Comparison of ENCODE assay signal across 22 cellular contexts in the genomic region with DNA sequence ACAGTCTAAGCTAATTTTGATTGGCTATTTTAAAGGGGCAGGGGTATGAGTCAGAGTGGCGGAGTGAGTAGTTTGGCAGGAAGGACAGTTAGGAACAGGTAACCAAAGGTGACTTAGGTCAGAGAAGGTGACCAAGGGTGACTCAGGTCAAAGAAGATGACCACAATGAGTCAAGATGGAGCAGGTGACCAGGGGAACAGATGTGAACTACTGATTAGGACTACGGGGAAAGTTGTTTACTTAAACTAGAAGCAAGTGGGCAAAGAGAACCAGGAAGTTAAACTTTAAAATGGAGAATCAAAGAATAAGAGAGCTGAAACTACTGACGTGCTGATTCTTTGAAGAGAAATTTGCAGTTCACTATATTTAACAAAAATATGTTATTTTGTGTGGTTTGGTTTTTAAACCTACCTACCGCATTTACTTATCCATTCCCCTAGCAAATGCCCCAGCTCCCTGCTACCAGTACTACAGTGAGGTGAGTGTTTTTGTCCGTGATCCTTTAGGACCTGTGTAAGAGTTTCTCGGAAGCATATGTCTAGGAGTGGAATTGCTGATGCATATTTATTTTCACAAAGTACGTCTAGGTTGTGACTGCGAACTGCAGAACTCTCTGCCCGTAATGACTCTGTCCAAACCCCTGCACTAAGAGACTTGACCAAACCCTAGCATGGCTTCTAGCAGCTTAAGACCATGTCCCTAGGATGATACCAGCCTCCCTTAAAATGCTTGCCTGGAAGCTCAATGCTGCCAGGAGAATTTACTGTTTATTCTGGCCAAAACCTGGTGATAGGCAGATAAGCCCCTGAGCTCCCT. TPM values are rescaled to one million over a fixed set of nuclear protein-coding genes. Genes with fewer than 3 reads are reported as not detected.
A peak's percentile ranks its signal among the peaks of the same experiment; 100 is the strongest.
DNase-seq lines count a peak whose midpoint lies in the region; ATAC-seq, FAIRE-seq and TF ChIP-seq lines count a peak whose summit lies in the region.
"Had no signal": no experiment of that assay in that cellular context is flagged by ENCODE, and none has a peak within 500 bp of the region (broad histone marks: within the 10 kb centered on the region; RNA-seq: fewer than 3 reads in every experiment).

No MANE protein-coding gene starts in this region.

- H3K4me3 ChIP-seq in H1 (ENCODE audit: extremely low read depth in 1 of 4, insufficient read depth in 2 of 4, low read depth in 3 of 4, low read length in 4 of 4) (no peak overlapping the region), pancreas (no peak overlapping the region), PC-3 (ENCODE audit: low read length) (no peak overlapping the region), vagina (no peak overlapping the region)
- H3K4me3 ChIP-seq: heart right ventricle, thoracic aorta had no signal

- H3K79me2 ChIP-seq in H1 (ENCODE audit: control insufficient read depth in 1 of 2, insufficient read depth in 2 of 2, low read length in 2 of 2) (no peaks in the 10 kb centered on the region), PC-3 (ENCODE audit: low read length) (no peaks in the 10 kb centered on the region)

- FAIRE-seq in H1 (lab: Jason Lieb, UNC) (no peak), pancreas (lab: Jason Lieb, UNC) (no peak)

- no peak for TF ChIP-seq RAD21 in H1 (IDR thresholded peaks at IDR 0.05 in 1 of 2, conservative IDR thresholded peaks at IDR 0.05 in 1 of 2; ENCODE audit: low read depth in 2 of 2, low read length in 2 of 2)

- DNase-seq in ELF-1 (ENCODE audit: low read depth, low spot score) (peak; percentile 22), OCI-M1 (lab: John Stamatoyannopoulos, UW) (peak; percentile 24), H1 (ENCODE audit: low read depth in 1 of 2, low spot score in 2 of 2) (no peak), pancreas (no peak), PC-3 (no peak), NOMO-1 treated with DMSO at 0.1 percent for 48 hours (lab: John Stamatoyannopoulos, UW; ENCODE audit: unreplicated experiment) (no peak), vagina (ENCODE audit: extremely low spot score in 2 of 2) (no peak)
- DNase-seq: activated CD4-positive, alpha-beta T cell treated with anti-CD3 and anti-CD28 coated beads for 4 hours; activated CD8-positive, alpha-beta memory T cell treated with anti-CD3 and anti-CD28 coated beads, Interleukin-2, amount 50 U/mL, for 4 hours; activated naive CD8-positive, alpha-beta T cell treated with anti-CD3 and anti-CD28 coated beads for 36 hours; CD4-positive, CD25-positive, alpha-beta regulatory T cell; GDM1; heart right ventricle; KG1; NCI-H146; NCI-H510A; RPMI8226; stimulated activated CD4-positive, alpha-beta T cell treated with anti-CD3 and anti-CD28 coated beads, Interleukin-4, amount 100 ng/mL, for 24 hours; stimulated activated naive CD4-positive, alpha-beta T cell had no signal

- no peak overlapping the region for H3K4ac ChIP-seq in H1 (replicated peaks; ENCODE audit: insufficient read length, low read depth, low read length)

- no TSS peak for BruUV-seq in PC-3 (replicated peaks; lab: Mats Ljungman, UMichigan)

- H3K27me3 ChIP-seq in H1 (replicated peaks in 1 of 4; ENCODE audit: control insufficient read depth in 3 of 4, extremely low read depth in 1 of 4, insufficient read depth in 3 of 4, low read length in 3 of 4): peaks cover 5 to 12% (median 8%) of the 10 kb centered on the region in 4 experiments; a peak in 5 of 7 replicates
- no peaks in the 10 kb centered on the region for H3K27me3 ChIP-seq in pancreas
- no peaks in the 10 kb centered on the region for H3K27me3 ChIP-seq in PC-3 (ENCODE audit: low read length)
- no peaks in the 10 kb centered on the region for H3K27me3 ChIP-seq in vagina
- H3K27me3 ChIP-seq: heart right ventricle had no signal

- no peak overlapping the region for H2BK120ac ChIP-seq in H1 (replicated peaks; ENCODE audit: low read depth, low read length)

- H3K36me3 ChIP-seq in H1 (ENCODE audit: control insufficient read depth in 2 of 4, insufficient read depth in 4 of 4, low read length in 3 of 4) (no peaks in the 10 kb centered on the region), pancreas (no peaks in the 10 kb centered on the region), PC-3 (ENCODE audit: low read depth, low read length) (no peaks in the 10 kb centered on the region), vagina (no peaks in the 10 kb centered on the region)
- H3K36me3 ChIP-seq: heart right ventricle, thoracic aorta had no signal

- no peak overlapping the region for H2BK12ac ChIP-seq in H1 (ENCODE audit: low read depth, low read length)

- no peak overlapping the region for H4K5ac ChIP-seq in H1 (ENCODE audit: insufficient read length, low read depth, low read length)

- CTCF ChIA-PET in H1 (lab: Charles Lee; ENCODE audit: partially characterized antibody): interaction anchor here (0.6 to 1.8 kb wide), 11 partner anchors 24 to 108 kb away, joined by 3 to 8 read pairs (median 4); no protein-coding TSS in a partner anchor
- CTCF ChIA-PET in PC-3 (lab: Charles Lee): no interaction called here

- TF ChIP-seq CTCF in H1 (IDR thresholded peaks at IDR 0.05; ENCODE audit: control extremely low read depth in 1 of 3, insufficient read depth in 1 of 3, low read depth in 1 of 3, low read length in 3 of 3) (no peak), pancreas (IDR thresholded peaks at IDR 0.05) (no peak), PC-3 (conservative IDR thresholded peaks at IDR 0.05; ENCODE audit: low read depth, low read length) (no peak), vagina (IDR thresholded peaks at IDR 0.05) (no peak)

- no peaks in the 10 kb centered on the region for H3F3A ChIP-seq in PC-3 (ENCODE audit: low read length, unreplicated experiment)

- H3K9me3 ChIP-seq in H1 (ENCODE audit: insufficient read depth in 2 of 2, low read depth in 1 of 2, low read length in 1 of 2) (no peaks in the 10 kb centered on the region), pancreas (no peaks in the 10 kb centered on the region), PC-3 (ENCODE audit: low read length) (no peaks in the 10 kb centered on the region), vagina (no peaks in the 10 kb centered on the region)
- H3K9me3 ChIP-seq: heart right ventricle, thoracic aorta had no signal

- H4K20me1 ChIP-seq in H1 (replicated peaks in 1 of 2; ENCODE audit: control insufficient read depth in 1 of 2, insufficient read depth in 2 of 2, low read length in 2 of 2) (no peaks in the 10 kb centered on the region), PC-3 (ENCODE audit: low read length) (no peaks in the 10 kb centered on the region)

- no peak overlapping the region for H3K18ac ChIP-seq in H1 (ENCODE audit: extremely low read depth, low read length)

- H3K56ac ChIP-seq in H1 (replicated peaks; ENCODE audit: insufficient read length, low read depth, low read length): no peak overlapping the region

- intact Hi-C loops in pancreas (cut with DNase I): no loop called here
- intact Hi-C loops in PC-3 (cut with micrococcal nuclease): no loop called here
- intact Hi-C loops in vagina (cut with DNase I): no loop called here

- H3K4me2 ChIP-seq in H1 (ENCODE audit: insufficient read depth in 1 of 2, low read depth in 2 of 2, low read length in 2 of 2) (peak overlapping the region in 1 of 2 experiments; percentile 5; a peak in 2 of 4 replicates), PC-3 (ENCODE audit: low read length) (no peak overlapping the region)

- no peak overlapping the region for H3K14ac ChIP-seq in H1 (ENCODE audit: insufficient read length)

- no peaks in the 10 kb centered on the region; the same call in 1 of the 2 replicates for H3K23me2 ChIP-seq in H1 (ENCODE audit: low read depth, low read length)

- peaks cover 0 to 6% (median 1%) of the 10 kb centered on the region in 4 experiments; a peak in 2 of 7 replicates for H3K4me1 ChIP-seq in H1 (replicated peaks in 1 of 4; ENCODE audit: control insufficient read depth in 3 of 4, insufficient read depth in 4 of 4, low read length in 3 of 4)
- peaks cover 0 to 20% (median 5%) of the 10 kb centered on the region in 3 donors for H3K4me1 ChIP-seq in pancreas
- H3K4me1 ChIP-seq in PC-3 (ENCODE audit: insufficient read depth, low read length): no peaks in the 10 kb centered on the region
- peaks cover 5% of the 10 kb centered on the region for H3K4me1 ChIP-seq in vagina

- WGBS in H1 (ENCODE audit: extremely low coverage in 1 of 2, insufficient coverage in 1 of 2, insufficient read length in 1 of 2, insufficient replicate concordance in 2 of 2, low coverage in 1 of 2, low lambda C conversion rate in 2 of 2, missing lambda C conversion rate in 1 of 2), 2 experiments: 85% methylated on average over 9 of the region's 9 CpGs; no CpG with 5 or more reads in 1 of the 2 experiments
- 64 to 82% methylated on average over 9 of the region's 9 CpGs for WGBS in pancreas, 2 donors

- H4K91ac ChIP-seq in H1 (replicated peaks; ENCODE audit: insufficient read length, low read length): no peak overlapping the region

- no peak for TF ChIP-seq EP300 in H1 (IDR thresholded peaks at IDR 0.05; ENCODE audit: borderline replicate concordance in 1 of 2, low read depth in 2 of 2, low read length in 2 of 2)

- no peak for TF ChIP-seq POLR2A in H1 (IDR thresholded peaks at IDR 0.05; ENCODE audit: control extremely low read depth in 1 of 2, low read depth in 2 of 2, low read length in 2 of 2)
- no peak for TF ChIP-seq POLR2A in vagina (IDR thresholded peaks at IDR 0.05)

- no peak overlapping the region for H2BK20ac ChIP-seq in H1 (ENCODE audit: low read length)

- ATAC-seq in pancreas: peak; percentile 22 to 49 (median 36)
- no peak for ATAC-seq in PC-3
- ATAC-seq: heart right ventricle; left lobe of liver; natural killer cell treated with Interleukin-12 subunit alpha and Interleukin-12 subunit beta and Interleukin-15 and Interleukin-18, amount 100 ng/mL, for 72 hours had no signal

- no peak overlapping the region for H2BK5ac ChIP-seq in H1 (ENCODE audit: low read depth, low read length)

- no peak overlapping the region for H4K8ac ChIP-seq in H1 (ENCODE audit: extremely low read depth, insufficient read depth, low read length)

- H3K27ac ChIP-seq in H1 (ENCODE audit: low read depth, low read length) (no peak overlapping the region), pancreas (peak overlapping the region in 2 of 4 donors; percentile 5 to 69), PC-3 (ENCODE audit: low read length) (no peak overlapping the region), vagina (no peak overlapping the region)
- H3K27ac ChIP-seq: heart right ventricle, thoracic aorta had no signal

- POLR2A ChIA-PET in H1 (lab: Charles Lee; ENCODE audit: partially characterized antibody): interaction anchor here (0.8 to 1.5 kb wide), 2 partner anchors 14 to 87 kb away, joined by 3 to 5 read pairs; a partner anchor contains a TSS
- POLR2A ChIA-PET in PC-3 (lab: Charles Lee; ENCODE audit: unreplicated experiment): no interaction called here

- no peaks in the 10 kb centered on the region for H3K9me2 ChIP-seq in PC-3 (replicated peaks; ENCODE audit: low read length)

- no peak overlapping the region for H2BK15ac ChIP-seq in H1 (ENCODE audit: low read length)

- no peaks in the 10 kb centered on the region for H3K79me1 ChIP-seq in H1 (ENCODE audit: low read depth, low read length)

- H3K23ac ChIP-seq in H1 (ENCODE audit: insufficient read length): no peak overlapping the region

- H2AK5ac ChIP-seq in H1 (ENCODE audit: low read depth, low read length): 0 out of 2 replicates have a peak overlapping the region, but pooled peaks have one; percentile 7

- H3K9ac ChIP-seq in H1 (replicated peaks in 1 of 4; ENCODE audit: extremely low read depth in 1 of 4, low read depth in 3 of 4, low read length in 3 of 4) (no peak overlapping the region), PC-3 (ENCODE audit: low read length) (no peak overlapping the region)

- H2AFZ ChIP-seq in H1 (ENCODE audit: low read length) (no peak overlapping the region), PC-3 (ENCODE audit: low read length) (no peak overlapping the region)

RNA-seq across cellular contexts. Expression of a gene that starts 14.3 kb away (rescaled TPM):
- total RNA-seq in H1 (2021; fragmentation: NEBNext Ultra II Directional; extraction: Animal tissue kit (Norgen Biotek cat#: 25700)): 4.9 and 5.8 TPM in 2 replicates
- polyA plus RNA-seq in H1 (2011; rRNA removed) (4.7 and 4.9 TPM in 2 replicates), pancreas (10 to 100 TPM in 1 of 2 donors, 1 to 10 TPM in 1; 7.5 to 21.0 TPM)
- polyA plus RNA-seq in H1 (2011; cell fraction: cytosol; rRNA removed): 4.5 TPM
- 12.7 TPM for polyA plus RNA-seq in H1 (2011; cell fraction: nucleus; rRNA removed)
- 3.7 to 4.7 TPM (median 4.6 TPM) in 4 replicates for polyA plus RNA-seq in H1 (2012, experiment 1 of 2)
- polyA plus RNA-seq in H1 (2012, experiment 2 of 2): 1.3 TPM
- polyA plus RNA-seq in H1 (2013, experiment 1 of 2): 3.8 TPM
- polyA plus RNA-seq in H1 (2013, experiment 2 of 2): 4.6 TPM
- 4.5 and 5.8 TPM in 2 replicates for polyA minus RNA-seq in H1 (2011; rRNA and poly(A)+ RNA removed)
- polyA minus RNA-seq in H1 (2011; cell fraction: cytosol; rRNA and poly(A)+ RNA removed): 0.95 TPM
- polyA minus RNA-seq in H1 (2011; cell fraction: nucleus; rRNA and poly(A)+ RNA removed): 5.2 TPM
- total RNA-seq in pancreas (10 to 100 TPM; 10.2 to 49.6 (median 28.6) TPM), PC-3 (2014; rRNA removed) (19.8 and 25.3 TPM in 2 replicates), vagina (89.6 TPM)
- total RNA-seq: CD4-positive, CD25-positive, alpha-beta regulatory T cell; natural killer cell treated with Interleukin-12 subunit alpha and Interleukin-12 subunit beta and Interleukin-15 and Interleukin-18, amount 100 ng/mL, for 72 hours had no signal
- polyA plus RNA-seq: CD4-positive, CD25-positive, alpha-beta regulatory T cell had no signal

Comparison
In these comparisons a context has a peak if more than half of its experiments do, and no peak if none do; other contexts are left out.
1. DNase-seq: peak in ELF-1 (single experiment) and OCI-M1 (single experiment); none in H1 (0 of 2), pancreas (0 of 6), PC-3 (single experiment), NOMO-1 treated with DMSO at 0.1 percent for 48 hours (single experiment) and vagina (0 of 2).